ENCODE assay signal across 17 cellular contexts in genomic region chr9:7520396-7520795, GRCh38.
A peak's percentile ranks its signal among the peaks of the same experiment; 100 is the strongest.
DNase-seq lines count a peak whose midpoint lies in the region; ATAC-seq and TF ChIP-seq lines count a peak whose summit lies in the region.
"Had no signal": no experiment of that assay in that cellular context is flagged by ENCODE, and none has a peak within 500 bp of the region (broad histone marks: within the 10 kb centered on the region; RNA-seq: fewer than 3 reads in every experiment).

No MANE protein-coding gene starts in this region.

- H3K27me3 ChIP-seq in GM23338 (ENCODE audit: insufficient read depth) (no peaks in the 10 kb centered on the region), neural cell (ENCODE audit: insufficient read depth, low read depth, low read length) (no peaks in the 10 kb centered on the region)
- H3K27me3 ChIP-seq: BLaER1 had no signal

- H3K9me3 Mint-ChIP-seq in GM23338 = no peaks in the 10 kb centered on the region
- H3K9me3 Mint-ChIP-seq: CD8-positive, alpha-beta memory T cell had no signal

- H3K79me2 ChIP-seq in GM23338 (replicated peaks; ENCODE audit: insufficient read depth) (no peaks in the 10 kb centered on the region), neural cell (replicated peaks; ENCODE audit: insufficient read depth, low read length) (no peaks in the 10 kb centered on the region)

- no peaks in the 10 kb centered on the region for H3K36me3 ChIP-seq in GM23338 (ENCODE audit: insufficient read depth)
- no peaks in the 10 kb centered on the region for H3K36me3 ChIP-seq in neural cell (ENCODE audit: insufficient read depth, low read length)
- H3K36me3 ChIP-seq: BLaER1, HAP-1 had no signal

- H3K36me3 Mint-ChIP-seq in GM23338 (ENCODE audit: low read depth) = no peaks in the 10 kb centered on the region
- H3K36me3 Mint-ChIP-seq: CD8-positive, alpha-beta memory T cell had no signal

- no peak for TF ChIP-seq EP300 in neural cell (conservative IDR thresholded peaks at IDR 0.05; ENCODE audit: poor library complexity, severe bottlenecking)

- H3K4me1 ChIP-seq in GM23338 (ENCODE audit: insufficient read depth) = no peaks in the 10 kb centered on the region
- H3K4me1 ChIP-seq: BLaER1, Caco-2, HAP-1 had no signal

- H3K4me3 ChIP-seq in GM23338 (no peak overlapping the region), neural cell (ENCODE audit: low read length) (no peak overlapping the region)
- H3K4me3 ChIP-seq: BLaER1, HAP-1 had no signal

- H3K4me2 ChIP-seq in GM23338 (no peak overlapping the region), neural cell (ENCODE audit: low read length) (no peak overlapping the region)
- H3K4me2 ChIP-seq: BLaER1 had no signal

- 0 out of 4 replicates have a peak, but pooled peaks of 1 of the 2 experiments have one; percentile 11 for TF ChIP-seq CTCF in GM23338 (conservative IDR thresholded peaks at IDR 0.05; ENCODE audit: low read depth in 2 of 2)
- peak; percentile 39 for TF ChIP-seq CTCF in neural cell (IDR thresholded peaks at IDR 0.05; ENCODE audit: poor library complexity, severe bottlenecking)

- no peak overlapping the region for H3K9ac ChIP-seq in neural cell (ENCODE audit: low read length)
- H3K9ac ChIP-seq: BLaER1 had no signal

- DNase-seq in NCI-H2227 (lab: John Stamatoyannopoulos, UW; ENCODE audit: unreplicated experiment) (peak; percentile 26), NCI-H2227 treated with DMSO at 0.1 percent for 48 hours (lab: John Stamatoyannopoulos, UW) (no peak), GM23338 (ENCODE audit: low spot score) (no peak), cerebellar cortex (ENCODE audit: low spot score) (peak; percentile 57)
- DNase-seq: AML-193; Caco-2; CD8-positive, alpha-beta memory T cell; DMS53; GOT3 had no signal

- H3F3A ChIP-seq in GM23338 (replicated peaks; ENCODE audit: low read depth) = no peaks in the 10 kb centered on the region
- H3F3A ChIP-seq in neural cell (ENCODE audit: insufficient read depth, low read length, poor library complexity, severe bottlenecking) = no peaks in the 10 kb centered on the region

- H3K27me3 Mint-ChIP-seq in GM23338 (ENCODE audit: insufficient read depth, low read depth, poor library complexity) = peaks cover 1% of the 10 kb centered on the region

- H4K20me1 ChIP-seq in GM23338 (replicated peaks; ENCODE audit: insufficient read depth) (no peaks in the 10 kb centered on the region), neural cell (ENCODE audit: insufficient read depth) (no peaks in the 10 kb centered on the region)
- H4K20me1 ChIP-seq: BLaER1 had no signal

- ATAC-seq in GM23338 = 0 out of 3 replicates have a peak, but pooled peaks have one; percentile 30
- no peak for ATAC-seq in HG02798 (IDR thresholded peaks at IDR 0.05; ENCODE audit: poor library complexity, unreplicated experiment)
- ATAC-seq in GM18502 (IDR thresholded peaks at IDR 0.05; ENCODE audit: poor library complexity, unreplicated experiment) = no peak
- no peak for ATAC-seq in HG03175 (IDR thresholded peaks at IDR 0.05; ENCODE audit: unreplicated experiment)
- ATAC-seq: HepG2 had no signal

- no peak overlapping the region for H3K27ac ChIP-seq in GM23338 (ENCODE audit: low read depth)
- H3K27ac ChIP-seq in neural cell (ENCODE audit: low read length) = no peak overlapping the region
- H3K27ac ChIP-seq: 22Rv1, BLaER1 had no signal

- H3K4me3 Mint-ChIP-seq in GM23338 = no peak overlapping the region
- H3K4me3 Mint-ChIP-seq: CD8-positive, alpha-beta memory T cell had no signal

- no peak overlapping the region for H3K27ac Mint-ChIP-seq in GM23338
- H3K27ac Mint-ChIP-seq: CD8-positive, alpha-beta memory T cell had no signal

- H2AFZ ChIP-seq in GM23338 (no peak overlapping the region), neural cell (ENCODE audit: low read depth, low read length) (no peak overlapping the region)

- no peaks in the 10 kb centered on the region for H3K9me2 ChIP-seq in GM23338 (ENCODE audit: insufficient read depth)
- no peaks in the 10 kb centered on the region for H3K9me2 ChIP-seq in neural cell (ENCODE audit: insufficient read depth, low read length)

- peak; percentile 47 for TF ChIP-seq RAD21 in neural cell (conservative IDR thresholded peaks at IDR 0.05)

- no peaks in the 10 kb centered on the region for H3K9me3 ChIP-seq in neural cell (ENCODE audit: low read length)
- H3K9me3 ChIP-seq: BLaER1, Caco-2, HAP-1 had no signal

- H3K4me1 Mint-ChIP-seq in GM23338 = no peaks in the 10 kb centered on the region
- H3K4me1 Mint-ChIP-seq: CD8-positive, alpha-beta memory T cell had no signal

TF ChIP-seq in neural cell, 6 proteins besides CTCF, POLR2A, EP300 and RAD21:
- TF ChIP-seq EZH2 (IDR thresholded peaks at IDR 0.05; ENCODE audit: borderline replicate concordance, insufficient read depth, low read length, poor library complexity, severe bottlenecking) (no peak), SMC3 (conservative IDR thresholded peaks at IDR 0.05; ENCODE audit: poor library complexity) (peak; percentile 44)

Comparison
In these comparisons a context has a peak if more than half of its experiments do, and no peak if none do; other contexts are left out.
1. DNase-seq: peak in NCI-H2227 (single experiment) and cerebellar cortex (single experiment); none in NCI-H2227 treated with DMSO at 0.1 percent for 48 hours (single experiment) and GM23338 (single experiment).